Comparison of ENCODE assay signal across 18 cellular contexts in genomic region chr6:82183642-82184282, GRCh38.
DNase-seq lines count a peak whose midpoint lies in the region; ATAC-seq, FAIRE-seq and TF ChIP-seq lines count a peak whose summit lies in the region.
"Had no signal": no experiment of that assay in that cellular context is flagged by ENCODE, and none has a peak within 500 bp of the region (broad histone marks: within the 10 kb centered on the region; RNA-seq: fewer than 3 reads in every experiment).

No MANE protein-coding gene starts in this region.

- peak; percentile 68 for ATAC-seq in activated naive CD8-positive, alpha-beta T cell treated with anti-CD3 and anti-CD28 coated beads, Interleukin-2, amount 50 U/mL, for 24 hours
- ATAC-seq in memory B cell (ENCODE audit: low read depth): no peak
- ATAC-seq in GM19324 (IDR thresholded peaks at IDR 0.05; ENCODE audit: low FRiP score, unreplicated experiment): no peak
- ATAC-seq: GM23338, HepG2 had no signal

- H3K27me3 Mint-ChIP-seq in activated naive CD8-positive, alpha-beta T cell treated with anti-CD3 and anti-CD28 coated beads, Interleukin-2, amount 50 U/mL, for 24 hours: no peaks in the 10 kb centered on the region
- H3K27me3 Mint-ChIP-seq in activated naive CD8-positive, alpha-beta T cell treated with anti-CD3 and anti-CD28 coated beads for 36 hours: no peaks in the 10 kb centered on the region
- H3K27me3 Mint-ChIP-seq in memory B cell: no peaks in the 10 kb centered on the region
- H3K27me3 Mint-ChIP-seq in T-helper 2 cell treated with Interferon-gamma antibody and Interleukin-4, amounts not matched to agents 5 μg/mL and 100 μg/mL, for 36 hours (ENCODE audit: low read depth): no peaks in the 10 kb centered on the region

- no peak for TF ChIP-seq CTCF in bronchial epithelial cell (IDR thresholded peaks at IDR 0.05; ENCODE audit: insufficient read depth, low read length, severe bottlenecking)

- peaks cover 41% of the 10 kb centered on the region for H3K36me3 Mint-ChIP-seq in activated naive CD8-positive, alpha-beta T cell treated with anti-CD3 and anti-CD28 coated beads, Interleukin-2, amount 50 U/mL, for 24 hours (ENCODE audit: low read depth)
- H3K36me3 Mint-ChIP-seq in activated naive CD8-positive, alpha-beta T cell treated with anti-CD3 and anti-CD28 coated beads for 36 hours: peaks cover 35% of the 10 kb centered on the region
- peaks cover 25% of the 10 kb centered on the region for H3K36me3 Mint-ChIP-seq in memory B cell
- H3K36me3 Mint-ChIP-seq in T-helper 2 cell treated with Interferon-gamma antibody and Interleukin-4, amounts not matched to agents 5 μg/mL and 100 μg/mL, for 36 hours (ENCODE audit: low read depth): peaks cover 48% of the 10 kb centered on the region

- no peak overlapping the region for H3K4me3 Mint-ChIP-seq in activated naive CD8-positive, alpha-beta T cell treated with anti-CD3 and anti-CD28 coated beads, Interleukin-2, amount 50 U/mL, for 24 hours
- H3K4me3 Mint-ChIP-seq in activated naive CD8-positive, alpha-beta T cell treated with anti-CD3 and anti-CD28 coated beads for 36 hours: no peak overlapping the region
- no peak overlapping the region for H3K4me3 Mint-ChIP-seq in memory B cell
- no peak overlapping the region for H3K4me3 Mint-ChIP-seq in T-helper 2 cell treated with Interferon-gamma antibody and Interleukin-4, amounts not matched to agents 5 μg/mL and 100 μg/mL, for 36 hours
- H3K4me3 Mint-ChIP-seq: GM23338, HFFc6 had no signal

- H3K4me1 Mint-ChIP-seq in activated naive CD8-positive, alpha-beta T cell treated with anti-CD3 and anti-CD28 coated beads, Interleukin-2, amount 50 U/mL, for 24 hours: peaks cover 6% of the 10 kb centered on the region
- peaks cover 4% of the 10 kb centered on the region for H3K4me1 Mint-ChIP-seq in activated naive CD8-positive, alpha-beta T cell treated with anti-CD3 and anti-CD28 coated beads for 36 hours
- H3K4me1 Mint-ChIP-seq in memory B cell: no peaks in the 10 kb centered on the region
- H3K4me1 Mint-ChIP-seq in T-helper 2 cell treated with Interferon-gamma antibody and Interleukin-4, amounts not matched to agents 5 μg/mL and 100 μg/mL, for 36 hours (ENCODE audit: low read depth): no peaks in the 10 kb centered on the region
- H3K4me1 Mint-ChIP-seq: GM23338 had no signal

- no peaks in the 10 kb centered on the region for H3K9me3 Mint-ChIP-seq in activated naive CD8-positive, alpha-beta T cell treated with anti-CD3 and anti-CD28 coated beads, Interleukin-2, amount 50 U/mL, for 24 hours
- no peaks in the 10 kb centered on the region for H3K9me3 Mint-ChIP-seq in activated naive CD8-positive, alpha-beta T cell treated with anti-CD3 and anti-CD28 coated beads for 36 hours
- no peaks in the 10 kb centered on the region for H3K9me3 Mint-ChIP-seq in memory B cell
- no peaks in the 10 kb centered on the region for H3K9me3 Mint-ChIP-seq in T-helper 2 cell treated with Interferon-gamma antibody and Interleukin-4, amounts not matched to agents 5 μg/mL and 100 μg/mL, for 36 hours
- H3K9me3 Mint-ChIP-seq: GM23338, HFFc6 had no signal

- DNase-seq in activated naive CD8-positive, alpha-beta T cell treated with anti-CD3 and anti-CD28 coated beads, Interleukin-2, amount 50 U/mL, for 24 hours: no peak
- DNase-seq in activated naive CD8-positive, alpha-beta T cell treated with anti-CD3 and anti-CD28 coated beads for 36 hours: no peak
- peak; percentile 13 for DNase-seq in M059J (ENCODE audit: low read depth)
- peak; percentile 3 for DNase-seq in bronchial epithelial cell (ENCODE audit: low read depth)
- DNase-seq in memory B cell (ENCODE audit: low spot score in 2 of 2): no peak
- DNase-seq in T-helper 2 cell treated with Interferon-gamma antibody and Interleukin-4, amounts not matched to agents 5 μg/mL and 100 μg/mL, for 36 hours (ENCODE audit: low spot score): no peak
- DNase-seq in mucosa of gallbladder (ENCODE audit: low spot score): no peak
- DNase-seq: Caco-2, MM.1S, NCI-H1105, NCI-H1694 treated with DMSO at 0.1 percent for 48 hours, NCI-H69, SHP77 treated with DMSO at 0.1 percent for 48 hours had no signal

- no peak overlapping the region for H3K4me3 ChIP-seq in bronchial epithelial cell (ENCODE audit: low read depth, low read length)
- H3K4me3 ChIP-seq: GM23338 had no signal

- peaks cover 2% of the 10 kb centered on the region for H3K36me3 ChIP-seq in bronchial epithelial cell (ENCODE audit: control insufficient read depth, insufficient read depth, low read length)

- H3K27me3 ChIP-seq in bronchial epithelial cell (ENCODE audit: control insufficient read depth, insufficient read depth, low read length): no peaks in the 10 kb centered on the region

- no peak for FAIRE-seq in bronchial epithelial cell (lab: Jason Lieb, UNC)
- FAIRE-seq: GM12891, HepG2 had no signal

- H3K27ac Mint-ChIP-seq in activated naive CD8-positive, alpha-beta T cell treated with anti-CD3 and anti-CD28 coated beads, Interleukin-2, amount 50 U/mL, for 24 hours: no peak overlapping the region
- no peak overlapping the region for H3K27ac Mint-ChIP-seq in activated naive CD8-positive, alpha-beta T cell treated with anti-CD3 and anti-CD28 coated beads for 36 hours
- peak overlapping the region; percentile 50 for H3K27ac Mint-ChIP-seq in memory B cell
- no peak overlapping the region for H3K27ac Mint-ChIP-seq in T-helper 2 cell treated with Interferon-gamma antibody and Interleukin-4, amounts not matched to agents 5 μg/mL and 100 μg/mL, for 36 hours
- H3K27ac Mint-ChIP-seq: GM23338 had no signal

Comparison
In these comparisons a context has a peak if more than half of its experiments do, and no peak if none do; other contexts are left out.
1. DNase-seq: peak in M059J (single experiment) and bronchial epithelial cell (single experiment); none in activated naive CD8-positive, alpha-beta T cell treated with anti-CD3 and anti-CD28 coated beads, Interleukin-2, amount 50 U/mL, for 24 hours (single experiment), activated naive CD8-positive, alpha-beta T cell treated with anti-CD3 and anti-CD28 coated beads for 36 hours (single experiment), memory B cell (0 of 2), T-helper 2 cell treated with Interferon-gamma antibody and Interleukin-4, amounts not matched to agents 5 μg/mL and 100 μg/mL, for 36 hours (single experiment) and mucosa of gallbladder (single experiment).